29 cellular contexts compared by ENCODE assay signal in the genomic region with DNA sequence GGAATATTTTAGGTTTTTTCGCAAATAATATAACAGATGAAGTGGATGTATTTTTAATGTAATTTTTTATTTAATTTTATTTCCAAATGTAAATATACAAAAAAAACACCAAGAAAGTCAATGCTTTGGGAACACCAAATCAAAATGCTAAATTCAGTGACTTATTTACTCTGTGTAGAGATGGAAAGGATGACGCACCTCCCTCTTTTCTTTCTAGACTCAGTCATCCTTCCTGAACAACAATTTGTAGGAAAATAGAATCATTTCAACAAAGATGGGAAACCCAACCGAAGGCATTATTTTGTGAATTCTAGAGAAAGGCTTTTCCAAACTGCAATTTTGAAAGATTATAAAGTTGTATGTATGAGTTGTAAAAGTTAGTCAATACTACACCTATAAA. TPM values are rescaled to one million over a fixed set of nuclear protein-coding genes. Genes with fewer than 3 reads are reported as not detected.
A peak's percentile ranks its signal among the peaks of the same experiment; 100 is the strongest.
DNase-seq lines count a peak whose midpoint lies in the region; ATAC-seq, FAIRE-seq and TF ChIP-seq lines count a peak whose summit lies in the region.
"Had no signal": no experiment of that assay in that cellular context is flagged by ENCODE, and none has a peak within 500 bp of the region (broad histone marks: within the 10 kb centered on the region; RNA-seq: fewer than 3 reads in every experiment).

No MANE protein-coding gene starts in this region.

- H3K4me2 ChIP-seq in smooth muscle cell (no peak overlapping the region), PC-9 (no peak overlapping the region)
- H3K4me2 ChIP-seq: BLaER1 had no signal

- H3K4me1 ChIP-seq in foreskin keratinocyte (peaks cover 46% of the 10 kb centered on the region), smooth muscle cell (ENCODE audit: low read depth) (no peaks in the 10 kb centered on the region), PC-9 (replicated peaks; ENCODE audit: insufficient read depth) (peaks cover 11% of the 10 kb centered on the region)
- H3K4me1 ChIP-seq: BLaER1 had no signal

- no peaks in the 10 kb centered on the region for H3K36me3 ChIP-seq in bronchial epithelial cell (ENCODE audit: control insufficient read depth, insufficient read depth, low read length)
- H3K36me3 ChIP-seq in smooth muscle cell (ENCODE audit: low read depth) = no peaks in the 10 kb centered on the region
- H3K36me3 ChIP-seq in PC-9 (ENCODE audit: low read depth) = no peaks in the 10 kb centered on the region
- H3K36me3 ChIP-seq: BE2C, BLaER1 had no signal

- H3K9me2 ChIP-seq in PC-9 (ENCODE audit: insufficient read depth) = no peaks in the 10 kb centered on the region; the same call in 1 of the 2 replicates

- H3K27me3 Mint-ChIP-seq in endothelial cell (ENCODE audit: unreplicated experiment) = peaks cover 1% of the 10 kb centered on the region
- H3K27me3 Mint-ChIP-seq: CD4-positive, CD25-positive, alpha-beta regulatory T cell; CD8-positive, alpha-beta memory T cell had no signal

- H3K27me3 ChIP-seq in bronchial epithelial cell (ENCODE audit: control insufficient read depth, insufficient read depth, low read length) (no peaks in the 10 kb centered on the region), foreskin keratinocyte (no peaks in the 10 kb centered on the region), smooth muscle cell (ENCODE audit: low read depth) (no peaks in the 10 kb centered on the region), PC-9 (ENCODE audit: insufficient read depth, low read depth) (no peaks in the 10 kb centered on the region)
- H3K27me3 ChIP-seq: BE2C, BLaER1 had no signal

- no peak for FAIRE-seq in bronchial epithelial cell (lab: Jason Lieb, UNC)
- FAIRE-seq: A204.1, GM12878, GM12892, GM18507, GM19239 had no signal

- ATAC-seq in foreskin keratinocyte (no peak), GM18867 (IDR thresholded peaks at IDR 0.05; ENCODE audit: unreplicated experiment) (no peak)
- ATAC-seq: GM12878 had no signal

- H3K9me3 Mint-ChIP-seq in endothelial cell (ENCODE audit: unreplicated experiment) = no peaks in the 10 kb centered on the region
- H3K9me3 Mint-ChIP-seq: CD4-positive, alpha-beta memory T cell; CD4-positive, CD25-positive, alpha-beta regulatory T cell; CD8-positive, alpha-beta memory T cell had no signal

- H3K79me2 ChIP-seq in smooth muscle cell (ENCODE audit: low read depth) = no peaks in the 10 kb centered on the region
- H3K79me2 ChIP-seq in PC-9 (ENCODE audit: low read depth) = no peaks in the 10 kb centered on the region

- H3F3A ChIP-seq in smooth muscle cell (ENCODE audit: low read depth) = no peaks in the 10 kb centered on the region
- H3F3A ChIP-seq in PC-9 (ENCODE audit: insufficient read depth, low read depth) = 0 out of 2 replicates have a peak, but pooled peaks cover 3% of the 10 kb centered on the region

- CTCF ChIA-PET in PC-9 (lab: Charles Lee) = no interaction called here

- no peaks in the 10 kb centered on the region for H3K9me3 ChIP-seq in smooth muscle cell (replicated peaks; ENCODE audit: low read depth)
- no peaks in the 10 kb centered on the region for H3K9me3 ChIP-seq in PC-9 (ENCODE audit: insufficient read depth, low read depth)
- H3K9me3 ChIP-seq: BE2C, BLaER1 had no signal

- peak; percentile 12 for DNase-seq in bronchial epithelial cell (ENCODE audit: low read depth)
- peak; percentile 48 for DNase-seq in dermis blood vessel endothelial cell
- no peak for DNase-seq in foreskin keratinocyte
- no peak for DNase-seq in smooth muscle cell (lab: John Stamatoyannopoulos, UW; ENCODE audit: unreplicated experiment)
- no peak for DNase-seq in endothelial cell (ENCODE audit: low spot score)
- DNase-seq in PC-9 = no peak
- DNase-seq in DMS114 treated with DMSO at 0.1 percent for 48 hours (lab: John Stamatoyannopoulos, UW; ENCODE audit: unreplicated experiment) = no peak
- DNase-seq: 8988T; ACHN; BE2C; C1 segment of cervical spinal cord; CD4-positive, alpha-beta memory T cell; CD4-positive, CD25-positive, alpha-beta regulatory T cell; CD8-positive, alpha-beta memory T cell; COR-L47; DMS 273 treated with DMSO at 0.1 percent for 48 hours; DMS79 treated with DMSO at 0.1 percent for 48 hours; GDM1 had no signal

- H3K27ac ChIP-seq in foreskin keratinocyte = peak overlapping the region; percentile 9
- H3K27ac ChIP-seq in smooth muscle cell (ENCODE audit: low read depth) = peak overlapping the region; percentile 72
- H3K27ac ChIP-seq in PC-9 = no peak overlapping the region
- H3K27ac ChIP-seq: BLaER1 had no signal

- H2AFZ ChIP-seq in smooth muscle cell (ENCODE audit: low read depth) (no peak overlapping the region), PC-9 (no peak overlapping the region)

- no peaks in the 10 kb centered on the region for H3K36me3 Mint-ChIP-seq in endothelial cell (ENCODE audit: low read depth, unreplicated experiment)
- H3K36me3 Mint-ChIP-seq: CD14-positive monocyte; CD4-positive, alpha-beta memory T cell; CD4-positive, CD25-positive, alpha-beta regulatory T cell; CD8-positive, alpha-beta memory T cell had no signal

- no TSS peak for BruUV-seq in PC-9 (replicated peaks; lab: Mats Ljungman, UMichigan)

- no peak overlapping the region for H3K27ac Mint-ChIP-seq in endothelial cell (ENCODE audit: unreplicated experiment)
- H3K27ac Mint-ChIP-seq: CD14-positive monocyte; CD4-positive, alpha-beta memory T cell; CD4-positive, CD25-positive, alpha-beta regulatory T cell; CD8-positive, alpha-beta memory T cell had no signal

- H3K4me1 Mint-ChIP-seq in endothelial cell (ENCODE audit: unreplicated experiment) = no peaks in the 10 kb centered on the region
- H3K4me1 Mint-ChIP-seq: CD14-positive monocyte; CD4-positive, alpha-beta memory T cell; CD4-positive, CD25-positive, alpha-beta regulatory T cell; CD8-positive, alpha-beta memory T cell had no signal

- TF ChIP-seq CTCF in bronchial epithelial cell (IDR thresholded peaks at IDR 0.05; ENCODE audit: insufficient read depth, low read length, severe bottlenecking) (no peak), foreskin keratinocyte (conservative IDR thresholded peaks at IDR 0.05) (no peak), smooth muscle cell (IDR thresholded peaks at IDR 0.05; ENCODE audit: borderline replicate concordance, insufficient read depth, poor library complexity, severe bottlenecking) (no peak), endothelial cell (IDR thresholded peaks at IDR 0.05; ENCODE audit: unreplicated experiment) (no peak), PC-9 (conservative IDR thresholded peaks at IDR 0.05) (no peak)

- POLR2A ChIA-PET in PC-9 (lab: Charles Lee; ENCODE audit: unreplicated experiment) = no interaction called here

- no peak overlapping the region for H3K4me3 Mint-ChIP-seq in endothelial cell (ENCODE audit: unreplicated experiment)
- H3K4me3 Mint-ChIP-seq: CD14-positive monocyte; CD4-positive, alpha-beta memory T cell; CD4-positive, CD25-positive, alpha-beta regulatory T cell; CD8-positive, alpha-beta memory T cell had no signal

- H3K4me3 ChIP-seq in bronchial epithelial cell (ENCODE audit: low read depth, low read length) = no peak overlapping the region
- no peak overlapping the region for H3K4me3 ChIP-seq in smooth muscle cell
- no peak overlapping the region for H3K4me3 ChIP-seq in PC-9
- H3K4me3 ChIP-seq: BLaER1, GM12878 had no signal

- intact Hi-C loops in PC-9 (cut with micrococcal nuclease; ENCODE audit: unreplicated experiment) = no loop called here

- H3K9ac ChIP-seq in smooth muscle cell (ENCODE audit: low read depth) = no peak overlapping the region
- H3K9ac ChIP-seq: BLaER1 had no signal

- H4K20me1 ChIP-seq in smooth muscle cell (ENCODE audit: low read depth) (no peaks in the 10 kb centered on the region), PC-9 (ENCODE audit: insufficient read depth) (no peaks in the 10 kb centered on the region)
- H4K20me1 ChIP-seq: BLaER1 had no signal

- 97% methylated on average over 3 of the region's 3 CpGs for WGBS in smooth muscle cell (ENCODE audit: low lambda C conversion rate)

RNA-seq across cellular contexts. Expression of a gene that starts 57.7 kb away (rescaled TPM):
- total RNA-seq in bronchial epithelial cell = not detected in 2 replicates
- not detected in 2 replicates for total RNA-seq in dermis blood vessel endothelial cell
- total RNA-seq in foreskin keratinocyte = not detected in 2 replicates
- polyA plus RNA-seq in foreskin keratinocyte = not detected in 2 replicates
- total RNA-seq in smooth muscle cell = not detected in 2 replicates
- polyA plus RNA-seq in smooth muscle cell = not detected in 2 replicates
- total RNA-seq in endothelial cell (ENCODE audit: unreplicated experiment) = not detected
- total RNA-seq in PC-9 (2021) = not detected in 2 replicates
- total RNA-seq: A673; CD4-positive, alpha-beta memory T cell; CD4-positive, CD25-positive, alpha-beta regulatory T cell; CD8-positive, alpha-beta memory T cell; G401; GM12878 had no signal
- polyA plus RNA-seq: AG04450; CD14-positive monocyte; CD4-positive, alpha-beta memory T cell; CD4-positive, CD25-positive, alpha-beta regulatory T cell; CD8-positive, alpha-beta memory T cell had no signal

Comparison
In these comparisons a context has a peak if more than half of its experiments do, and no peak if none do; other contexts are left out.
1. DNase-seq: peak in bronchial epithelial cell (single experiment) and dermis blood vessel endothelial cell (single experiment); none in foreskin keratinocyte (0 of 2), smooth muscle cell (single experiment), endothelial cell (single experiment), PC-9 (0 of 2) and DMS114 treated with DMSO at 0.1 percent for 48 hours (single experiment).